ENCODE assay signal across 8 cellular contexts in the genomic region with DNA sequence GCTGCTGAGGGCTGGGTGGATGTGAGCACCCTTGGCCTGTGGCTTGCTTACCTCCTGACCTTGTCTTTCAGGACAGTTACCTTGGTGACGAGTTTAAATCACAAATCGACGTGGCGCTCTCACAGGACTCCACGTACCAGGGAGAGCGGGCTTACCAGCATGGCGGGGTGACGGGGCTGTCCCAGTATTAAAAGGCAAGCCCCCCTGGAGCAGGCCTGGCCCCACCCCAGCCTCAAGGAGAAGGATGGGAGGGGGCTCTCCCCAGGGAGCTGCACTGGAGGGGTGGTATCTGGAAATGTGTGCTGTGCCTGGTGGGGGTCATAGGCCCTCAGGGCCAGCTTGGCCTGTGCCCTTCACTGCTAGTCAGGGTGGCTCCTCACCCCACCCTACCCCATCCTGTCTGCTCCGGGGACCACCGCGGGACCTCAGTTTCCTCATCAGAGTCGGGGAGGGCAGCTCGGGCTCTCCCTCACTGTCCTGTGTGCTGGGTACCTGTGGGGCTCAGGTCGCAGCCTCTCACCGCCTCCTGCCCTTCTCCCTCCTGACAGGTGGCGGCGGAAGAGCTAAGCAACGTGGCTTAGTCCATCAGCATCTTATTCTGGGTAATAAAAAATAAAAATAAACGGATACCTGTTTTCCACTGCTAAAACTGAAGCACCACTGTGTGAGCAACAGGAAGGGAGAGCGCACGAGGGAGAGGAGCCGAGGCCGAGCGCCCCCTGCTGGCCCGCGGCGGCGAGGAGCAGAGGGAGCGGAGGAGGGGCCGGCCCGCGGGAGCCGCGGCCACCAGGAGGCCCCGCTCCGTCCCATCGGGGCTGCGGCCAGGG. TPM values are rescaled to one million over a fixed set of nuclear protein-coding genes. Genes with fewer than 3 reads are reported as not detected.
A peak's percentile ranks its signal among the peaks of the same experiment; 100 is the strongest.
DNase-seq lines count a peak whose midpoint lies in the region; ATAC-seq and TF ChIP-seq lines count a peak whose summit lies in the region.

No MANE protein-coding gene starts in this region.

- H3K4me3 ChIP-seq in GM12875 (ENCODE audit: low read depth, low read length), result no peak overlapping the region

- no peak overlapping the region for H3K4me3 Mint-ChIP-seq in activated CD8-positive, alpha-beta T cell treated with anti-CD3 and anti-CD28 coated beads for 36 hours
- no peak overlapping the region for H3K4me3 Mint-ChIP-seq in effector memory CD8-positive, alpha-beta T cell
- no peak overlapping the region for H3K4me3 Mint-ChIP-seq in mesothelial cell of epicardium

- peak; percentile 86 for ATAC-seq in activated CD8-positive, alpha-beta T cell treated with anti-CD3 and anti-CD28 coated beads for 36 hours
- peak; percentile 86 for ATAC-seq in effector memory CD8-positive, alpha-beta T cell (replicated peaks)
- ATAC-seq in HG03571 (IDR thresholded peaks at IDR 0.05; ENCODE audit: unreplicated experiment), result no peak

- no peak overlapping the region for H3K27ac Mint-ChIP-seq in activated CD8-positive, alpha-beta T cell treated with anti-CD3 and anti-CD28 coated beads for 36 hours
- peak overlapping the region in 1 of 2 donors; percentile 60 for H3K27ac Mint-ChIP-seq in effector memory CD8-positive, alpha-beta T cell
- no peak overlapping the region for H3K27ac Mint-ChIP-seq in mesothelial cell of epicardium

- H3K4me1 Mint-ChIP-seq in activated CD8-positive, alpha-beta T cell treated with anti-CD3 and anti-CD28 coated beads for 36 hours (ENCODE audit: low read depth), result peaks cover 3% of the 10 kb centered on the region
- H3K4me1 Mint-ChIP-seq in effector memory CD8-positive, alpha-beta T cell (ENCODE audit: low read depth in 2 of 2), result peaks cover 9 to 10% of the 10 kb centered on the region in 2 donors
- H3K4me1 Mint-ChIP-seq in mesothelial cell of epicardium, result no peaks in the 10 kb centered on the region

- CTCF ChIA-PET in activated CD8-positive, alpha-beta T cell treated with anti-CD3 and anti-CD28 coated beads for 36 hours (lab: Charles Lee), result interaction anchor here (0.7 to 5.0 kb wide), 14 partner anchors 8 to 392 kb away, joined by 3 to 38 read pairs (median 3); a partner anchor contains a TSS

- TF ChIP-seq CTCF in GM12875 (IDR thresholded peaks at IDR 0.05; ENCODE audit: borderline replicate concordance, insufficient read depth, low read depth, low read length) (peak; percentile 97), mesothelial cell of epicardium (IDR thresholded peaks at IDR 0.05; ENCODE audit: unreplicated experiment) (peak; percentile 92)
- TF ChIP-seq CTCF in activated CD8-positive, alpha-beta T cell treated with anti-CD3 and anti-CD28 coated beads for 36 hours (IDR thresholded peaks at IDR 0.05), result peak; percentile 100

- peak; percentile 73 for DNase-seq in NAMALWA (ENCODE audit: low spot score)
- peak; percentile 74 for DNase-seq in activated CD8-positive, alpha-beta T cell treated with anti-CD3 and anti-CD28 coated beads for 36 hours
- DNase-seq in effector memory CD8-positive, alpha-beta T cell, result peak; percentile 54 to 62 (median 59)
- DNase-seq in mesothelial cell of epicardium (ENCODE audit: low spot score in 2 of 2, unreplicated experiment in 2 of 2), result peak; percentile 65 to 85
- peak; percentile 40 for DNase-seq in stimulated activated CD8-positive, alpha-beta memory T cell treated with anti-CD3 and anti-CD28 coated beads, Interleukin-4, amount 100 ng/mL, for 24 hours (ENCODE audit: low read depth)
- no peak for DNase-seq in mesenteric fat pad (ENCODE audit: low spot score)

- POLR2A ChIA-PET in activated CD8-positive, alpha-beta T cell treated with anti-CD3 and anti-CD28 coated beads for 36 hours (lab: Charles Lee), result interaction anchor here (0.8 kb wide), 1 partner anchor 34 kb away, joined by 3 read pairs; a partner anchor contains a TSS

- intact Hi-C loops in activated CD8-positive, alpha-beta T cell treated with anti-CD3 and anti-CD28 coated beads for 36 hours (cut with micrococcal nuclease), result no loop called here

- H3K27me3 Mint-ChIP-seq in activated CD8-positive, alpha-beta T cell treated with anti-CD3 and anti-CD28 coated beads for 36 hours, result no peaks in the 10 kb centered on the region
- H3K27me3 Mint-ChIP-seq in effector memory CD8-positive, alpha-beta T cell, result peaks cover 0 to 8% of the 10 kb centered on the region in 2 donors
- H3K27me3 Mint-ChIP-seq in mesothelial cell of epicardium (ENCODE audit: low read depth), result no peaks in the 10 kb centered on the region

- H3K36me3 Mint-ChIP-seq in activated CD8-positive, alpha-beta T cell treated with anti-CD3 and anti-CD28 coated beads for 36 hours (ENCODE audit: low read depth), result peaks cover 43% of the 10 kb centered on the region
- H3K36me3 Mint-ChIP-seq in effector memory CD8-positive, alpha-beta T cell (ENCODE audit: insufficient read depth), result peaks cover 62% of the 10 kb centered on the region
- peaks cover 18% of the 10 kb centered on the region for H3K36me3 Mint-ChIP-seq in mesothelial cell of epicardium

- H3K9me3 Mint-ChIP-seq in activated CD8-positive, alpha-beta T cell treated with anti-CD3 and anti-CD28 coated beads for 36 hours, result no peaks in the 10 kb centered on the region
- H3K9me3 Mint-ChIP-seq in effector memory CD8-positive, alpha-beta T cell, result no peaks in the 10 kb centered on the region
- H3K9me3 Mint-ChIP-seq in mesothelial cell of epicardium, result no peaks in the 10 kb centered on the region

RNA-seq across cellular contexts. Expression of a gene that starts 29.8 kb away (rescaled TPM):
- total RNA-seq in activated CD8-positive, alpha-beta T cell treated with anti-CD3 and anti-CD28 coated beads for 36 hours, result under 1 TPM; 0.18 to 0.36 TPM
- total RNA-seq in mesothelial cell of epicardium (8.5 to 9.4 TPM (median 8.8 TPM) in 3 replicates), mesenteric fat pad (0.45 TPM)

RNA-seq across cellular contexts. Expression of a gene that starts 34.4 kb away (rescaled TPM):
- total RNA-seq in activated CD8-positive, alpha-beta T cell treated with anti-CD3 and anti-CD28 coated beads for 36 hours, result 10 to 100 TPM; 75.9 to 87.6 TPM
- total RNA-seq in mesothelial cell of epicardium, result 72.1 to 73.3 TPM (median 73.0 TPM) in 3 replicates
- 53.8 TPM for total RNA-seq in mesenteric fat pad

RNA-seq across cellular contexts. Expression of a gene that starts 53.0 kb away (rescaled TPM):
- total RNA-seq in activated CD8-positive, alpha-beta T cell treated with anti-CD3 and anti-CD28 coated beads for 36 hours, result 100 to 1,000 TPM; 179 to 183 TPM
- 161 to 174 TPM (median 163 TPM) in 3 replicates for total RNA-seq in mesothelial cell of epicardium
- 147 TPM for total RNA-seq in mesenteric fat pad

RNA-seq across cellular contexts. Expression of a gene that starts 53.3 kb away (rescaled TPM):
- total RNA-seq in activated CD8-positive, alpha-beta T cell treated with anti-CD3 and anti-CD28 coated beads for 36 hours, result 10 to 100 TPM; 61.0 to 61.6 TPM
- 41.3 to 46.1 TPM (median 45.6 TPM) in 3 replicates for total RNA-seq in mesothelial cell of epicardium
- total RNA-seq in mesenteric fat pad, result 49.1 TPM
